Comparison of ENCODE assay signal across 8 cellular contexts in genomic region chr10:92699518-92700272, GRCh38. TPM values are rescaled to one million over a fixed set of nuclear protein-coding genes. Genes with fewer than 3 reads are reported as not detected.
DNase-seq lines count a peak whose midpoint lies in the region; ATAC-seq and TF ChIP-seq lines count a peak whose summit lies in the region.

No MANE protein-coding gene starts in this region.

- peaks cover 17% of the 10 kb centered on the region for H3K4me1 Mint-ChIP-seq in brain

- TF ChIP-seq POLR2A in stomach (IDR thresholded peaks at IDR 0.05), result no peak

- TF ChIP-seq EP300 in stomach (IDR thresholded peaks at IDR 0.05), result no peak

- H3K27me3 Mint-ChIP-seq in brain, result peaks cover 94% of the 10 kb centered on the region

- H3K27ac Mint-ChIP-seq in brain, result peak overlapping the region in 1 of 5 experiments; percentile 10

- H3K4me3 Mint-ChIP-seq in brain, result peak overlapping the region; percentile 77 to 86 (median 84)

- peak overlapping the region in 3 of 5 donors; percentile 47 to 61 (median 54) for H3K27ac ChIP-seq in stomach

- H3K36me3 Mint-ChIP-seq in brain, result no peaks in the 10 kb centered on the region

- peaks cover 6 to 36% (median 26%) of the 10 kb centered on the region in 4 donors for H3K4me1 ChIP-seq in stomach

- intact Hi-C loops in stomach (cut with DNase I; ENCODE audit: low total_unique reads), result no loop called here

- no peak for ATAC-seq in HG02852 (IDR thresholded peaks at IDR 0.05; ENCODE audit: unreplicated experiment)
- ATAC-seq in GM21825 (IDR thresholded peaks at IDR 0.05; ENCODE audit: unreplicated experiment), result no peak

- no peak for TF ChIP-seq CTCF in brain (conservative IDR thresholded peaks at IDR 0.05)
- no peak for TF ChIP-seq CTCF in kidney epithelial cell (IDR thresholded peaks at IDR 0.05; ENCODE audit: insufficient read depth, low read length, poor library complexity, severe bottlenecking)
- no peak for TF ChIP-seq CTCF in stomach (IDR thresholded peaks at IDR 0.05)

- no peaks in the 10 kb centered on the region for H3K9me3 ChIP-seq in stomach

- peaks cover 0 to 4% (median 0%) of the 10 kb centered on the region in 5 experiments for H3K9me3 Mint-ChIP-seq in brain

- DNase-seq in activated T-cell treated with anti-CD3 and anti-CD28 coated beads, Interleukin-2, amount 50 U/mL, for 1 hour, result peak; percentile 36
- no peak for DNase-seq in activated T-cell treated with anti-CD3 and anti-CD28 coated beads for 4 hours
- peak; percentile 89 for DNase-seq in OCI-M1 (lab: John Stamatoyannopoulos, UW)
- DNase-seq in kidney epithelial cell (ENCODE audit: low read depth), result no peak
- no peak for DNase-seq in stomach

- no peaks in the 10 kb centered on the region for H3K36me3 ChIP-seq in kidney epithelial cell (ENCODE audit: control insufficient read depth, insufficient read depth, low read length)
- no peaks in the 10 kb centered on the region for H3K36me3 ChIP-seq in stomach

- WGBS in stomach, 5 donors, result 1 to 4% (median 2%) methylated on average over 29 to 32 of the region's 32 CpGs

- no peaks in the 10 kb centered on the region for H3K27me3 ChIP-seq in kidney epithelial cell (ENCODE audit: control insufficient read depth, insufficient read depth, low read length)
- H3K27me3 ChIP-seq in stomach, result peaks cover 0 to 51% (median 25%) of the 10 kb centered on the region in 3 donors

- H3K4me3 ChIP-seq in kidney epithelial cell (ENCODE audit: low read depth, low read length), result peak overlapping the region; percentile 31
- peak overlapping the region; percentile 36 to 44 (median 40) for H3K4me3 ChIP-seq in stomach

RNA-seq across cellular contexts. Expression of gene HHEX, which starts 9.9 kb away (rescaled TPM):
- 5.1 TPM for polyA plus RNA-seq in brain (ENCODE audit: insufficient read depth, low read depth, low replicate concordance)
- 1.6 and 1.8 TPM in 2 replicates for total RNA-seq in kidney epithelial cell
- total RNA-seq in stomach, result 1 to 10 TPM; 1.4 to 6.8 (median 4.3) TPM
- polyA plus RNA-seq in stomach, result 1 to 10 TPM; 3.8 to 4.7 (median 4.6) TPM

Comparison
In these comparisons a context has a peak if more than half of its experiments do, and no peak if none do; other contexts are left out.
1. DNase-seq: peak in activated T-cell treated with anti-CD3 and anti-CD28 coated beads, Interleukin-2, amount 50 U/mL, for 1 hour (single experiment) and OCI-M1 (single experiment); none in activated T-cell treated with anti-CD3 and anti-CD28 coated beads for 4 hours (single experiment), kidney epithelial cell (single experiment) and stomach (single experiment).